Comparison of ENCODE assay signal across 8 cellular contexts in the genomic region with DNA sequence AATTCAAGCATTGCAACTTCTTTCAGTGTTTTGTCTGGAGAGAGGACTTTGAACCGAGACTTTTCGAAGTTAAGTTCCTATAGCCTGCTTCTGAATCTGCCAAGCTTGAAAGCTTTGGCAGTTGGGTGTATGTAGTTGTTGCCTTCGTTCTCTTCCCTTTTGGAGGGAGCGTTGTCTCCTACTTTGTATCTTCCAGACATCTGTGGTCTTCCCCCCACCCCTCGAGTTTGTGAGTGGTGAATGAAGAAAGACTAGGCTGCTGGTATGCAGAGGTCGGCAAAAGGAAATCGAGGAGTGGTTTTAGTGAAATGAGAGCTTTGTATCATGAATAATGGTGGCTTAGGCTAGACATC. TPM values are rescaled to one million over a fixed set of nuclear protein-coding genes. Genes with fewer than 3 reads are reported as not detected.
DNase-seq lines count a peak whose midpoint lies in the region; ATAC-seq and TF ChIP-seq lines count a peak whose summit lies in the region.

No MANE protein-coding gene starts in this region.

- peaks cover 10% of the 10 kb centered on the region for H3K27me3 Mint-ChIP-seq in T-helper 1 cell treated with Interleukin-12 subunit alpha and Interleukin-12 subunit beta and Interleukin-4 antibody, amounts not matched to agents 30 μg/mL and 1 μg/mL, for 36 hours (ENCODE audit: low read depth)
- H3K27me3 Mint-ChIP-seq in endodermal cell (ENCODE audit: insufficient read depth), result no peaks in the 10 kb centered on the region
- H3K27me3 Mint-ChIP-seq in naive B cell, result peaks cover 0 to 6% (median 5%) of the 10 kb centered on the region in 3 donors

- H3K36me3 ChIP-seq in endodermal cell (ENCODE audit: control insufficient read depth, insufficient read depth, low read length), result no peaks in the 10 kb centered on the region

- H3K27ac ChIP-seq in C4-2B, result peak overlapping the region; percentile 99; the same call in 1 of the 2 replicates
- H3K27ac ChIP-seq in HL-60 (replicated peaks), result peak overlapping the region; percentile 62
- H3K27ac ChIP-seq in endodermal cell (ENCODE audit: low read depth, low read length), result peak overlapping the region; percentile 76

- TF ChIP-seq CTCF in C4-2B (conservative IDR thresholded peaks at IDR 0.05) (no peak), HL-60 (IDR thresholded peaks at IDR 0.05; ENCODE audit: insufficient read depth, low read length) (no peak), endodermal cell (conservative IDR thresholded peaks at IDR 0.05) (no peak)

- WGBS in endodermal cell (ENCODE audit: insufficient coverage in 1 of 2, insufficient read length in 1 of 2), 2 experiments, result 0 to 1% methylated on average over 4 to 6 of the region's 7 CpGs

- peak in 1 of 2 experiments; percentile 90 for DNase-seq in HL-60 (ENCODE audit: low read depth in 1 of 2, low spot score in 1 of 2)
- no peak for DNase-seq in endodermal cell
- DNase-seq in naive B cell, result no peak
- DNase-seq in NCI-H2029 (lab: John Stamatoyannopoulos, UW), result no peak
- no peak for DNase-seq in NCI-H1436 treated with DMSO at 0.1 percent for 48 hours (lab: John Stamatoyannopoulos, UW)

- H3K4me1 ChIP-seq in endodermal cell (ENCODE audit: control insufficient read depth, insufficient read depth, low read length), result peaks cover 21% of the 10 kb centered on the region

- peak overlapping the region; percentile 89 for H3K27ac Mint-ChIP-seq in T-helper 1 cell treated with Interleukin-12 subunit alpha and Interleukin-12 subunit beta and Interleukin-4 antibody, amounts not matched to agents 30 μg/mL and 1 μg/mL, for 36 hours
- peak overlapping the region; percentile 91 for H3K27ac Mint-ChIP-seq in endodermal cell
- H3K27ac Mint-ChIP-seq in naive B cell, result peak overlapping the region; percentile 58 to 98 (median 84)

- H3K4me3 Mint-ChIP-seq in T-helper 1 cell treated with Interleukin-12 subunit alpha and Interleukin-12 subunit beta and Interleukin-4 antibody, amounts not matched to agents 30 μg/mL and 1 μg/mL, for 36 hours, result peak overlapping the region; percentile 96
- H3K4me3 Mint-ChIP-seq in endodermal cell (peak overlapping the region; percentile 89), naive B cell (peak overlapping the region; percentile 86 to 96 (median 91))

- no peaks in the 10 kb centered on the region for H3K9me3 ChIP-seq in endodermal cell (ENCODE audit: control insufficient read depth, low read length)

- peak overlapping the region; percentile 85 for H3K9ac ChIP-seq in endodermal cell (ENCODE audit: extremely low read depth, low read length, poor library complexity, severe bottlenecking)

- no peaks in the 10 kb centered on the region for H3K9me3 Mint-ChIP-seq in T-helper 1 cell treated with Interleukin-12 subunit alpha and Interleukin-12 subunit beta and Interleukin-4 antibody, amounts not matched to agents 30 μg/mL and 1 μg/mL, for 36 hours
- H3K9me3 Mint-ChIP-seq in endodermal cell (no peaks in the 10 kb centered on the region), naive B cell (no peaks in the 10 kb centered on the region)

- H3K4me3 ChIP-seq in HL-60 (replicated peaks; ENCODE audit: insufficient read depth, low read length) (peak overlapping the region; percentile 77), endodermal cell (ENCODE audit: low read length) (peak overlapping the region; percentile 94)

- H3K36me3 Mint-ChIP-seq in T-helper 1 cell treated with Interleukin-12 subunit alpha and Interleukin-12 subunit beta and Interleukin-4 antibody, amounts not matched to agents 30 μg/mL and 1 μg/mL, for 36 hours (ENCODE audit: low read depth), result peaks cover 11% of the 10 kb centered on the region
- H3K36me3 Mint-ChIP-seq in endodermal cell (ENCODE audit: low read depth) (peaks cover 2% of the 10 kb centered on the region), naive B cell (no peaks in the 10 kb centered on the region)

- no peaks in the 10 kb centered on the region for H3K27me3 ChIP-seq in HL-60 (ENCODE audit: insufficient read depth, poor library complexity, severe bottlenecking)
- no peaks in the 10 kb centered on the region for H3K27me3 ChIP-seq in endodermal cell (ENCODE audit: control insufficient read depth, insufficient read depth, low read length, poor library complexity, severe bottlenecking)

- ATAC-seq in naive B cell (ENCODE audit: low read depth in 2 of 2), result no peak
- ATAC-seq in GM21515 (IDR thresholded peaks at IDR 0.05; ENCODE audit: unreplicated experiment), result no peak

- peaks cover 37% of the 10 kb centered on the region for H3K4me1 Mint-ChIP-seq in T-helper 1 cell treated with Interleukin-12 subunit alpha and Interleukin-12 subunit beta and Interleukin-4 antibody, amounts not matched to agents 30 μg/mL and 1 μg/mL, for 36 hours (ENCODE audit: low read depth)
- H3K4me1 Mint-ChIP-seq in endodermal cell, result peaks cover 49% of the 10 kb centered on the region
- peaks cover 42 to 56% (median 51%) of the 10 kb centered on the region in 3 donors for H3K4me1 Mint-ChIP-seq in naive B cell

RNA-seq across cellular contexts. Expression of gene CTNNB1, which starts 1.3 kb away (rescaled TPM):
- 100 to 1,000 TPM; 420 to 534 TPM for total RNA-seq in endodermal cell
- polyA plus RNA-seq in endodermal cell (2013, experiment 1 of 2), result 492 TPM
- 458 TPM for polyA plus RNA-seq in endodermal cell (2013, experiment 2 of 2)
- polyA plus RNA-seq in naive B cell (ENCODE audit: low read depth in 6 of 6), result 10 to 100 TPM; 32.8 to 86.1 (median 43.0) TPM
